Comparison of ENCODE assay signal across 24 cellular contexts in the genomic region with DNA sequence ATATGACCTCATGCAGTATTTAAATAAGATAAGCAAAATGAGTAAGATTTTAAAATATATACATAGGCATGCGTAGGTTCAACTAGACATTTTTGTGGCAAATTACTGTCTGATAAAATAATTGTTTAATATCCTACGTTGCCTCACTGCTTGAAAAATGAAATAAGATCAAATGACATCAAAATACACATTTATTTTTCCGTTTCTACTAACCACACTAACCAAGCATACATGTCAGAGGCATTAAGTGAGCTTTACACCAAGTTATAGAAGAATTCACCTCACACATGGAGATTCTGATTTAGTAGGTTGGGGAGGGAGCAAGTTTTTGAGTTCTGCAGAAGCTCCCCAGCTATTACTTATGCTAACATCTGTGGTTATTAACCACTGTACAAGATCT.
DNase-seq lines count a peak whose midpoint lies in the region; ATAC-seq, FAIRE-seq and TF ChIP-seq lines count a peak whose summit lies in the region.
"Had no signal": no experiment of that assay in that cellular context is flagged by ENCODE, and none has a peak within 500 bp of the region (broad histone marks: within the 10 kb centered on the region; RNA-seq: fewer than 3 reads in every experiment).

No MANE protein-coding gene starts in this region.

- no peaks in the 10 kb centered on the region for H3K9me3 ChIP-seq in GM12878 (replicated peaks; ENCODE audit: control insufficient read depth, insufficient read depth, low read length)
- H3K9me3 ChIP-seq: A549; BLaER1 treated with 17β-estradiol and CSF1 and Interleukin-3, amounts not matched to agents 10 nM and 100 nM; Caco-2 had no signal

- H3K36me3 ChIP-seq in GM12878 (ENCODE audit: control insufficient read depth in 2 of 2, insufficient read depth in 2 of 2, low read length in 1 of 2): peaks cover 2 to 8% of the 10 kb centered on the region in 2 experiments; a peak in 2 of 4 replicates

- H3K79me2 ChIP-seq in GM12878 (ENCODE audit: control insufficient read depth, insufficient read depth, low read length): no peaks in the 10 kb centered on the region

- in situ Hi-C loops in GM12878 (cut with MboI): no loop called here

- FAIRE-seq in D721Med (lab: Jason Lieb, UNC) (peak; percentile 64), GM12878 (lab: Jason Lieb, UNC) (peak; percentile 31)
- FAIRE-seq: A549, GM12891, GM19239 had no signal

- CTCF ChIA-PET in GM12878 (lab: Yijun Ruan, JAX): no interaction called here

- intact Hi-C loops in GM12878 (cut with micrococcal nuclease; ENCODE audit: unreplicated experiment): no loop called here

- no peak overlapping the region for H3K9ac ChIP-seq in GM12878 (ENCODE audit: control insufficient read depth, insufficient read depth, low read length)
- H3K9ac ChIP-seq: BLaER1 treated with 17β-estradiol and CSF1 and Interleukin-3, amounts not matched to agents 10 nM and 100 nM had no signal

- POLR2A ChIA-PET in GM12878 (lab: Charles Lee): no interaction called here

- no peaks in the 10 kb centered on the region for H3K4me1 ChIP-seq in GM12878 (ENCODE audit: control insufficient read depth, insufficient read depth, low read length)
- H3K4me1 ChIP-seq: A549; BLaER1 treated with 17β-estradiol and CSF1 and Interleukin-3, amounts not matched to agents 10 nM and 100 nM; Caco-2 had no signal

- H4K20me1 ChIP-seq in GM12878 (ENCODE audit: control insufficient read depth, insufficient read depth): no peaks in the 10 kb centered on the region

- TF ChIP-seq EP300 in GM12878 (IDR thresholded peaks at IDR 0.05; ENCODE audit: borderline replicate concordance in 1 of 2, control insufficient read depth in 1 of 2, low read depth in 2 of 2, low read length in 2 of 2): no peak

- no peak for ATAC-seq in GM12878
- ATAC-seq in HG02840 (IDR thresholded peaks at IDR 0.05; ENCODE audit: low FRiP score, unreplicated experiment): no peak
- ATAC-seq in GM21825 (IDR thresholded peaks at IDR 0.05; ENCODE audit: unreplicated experiment): no peak
- ATAC-seq in HG03378 (IDR thresholded peaks at IDR 0.05; ENCODE audit: unreplicated experiment): no peak
- ATAC-seq: A549; CD8-positive, alpha-beta T cell had no signal

- WGBS in GM12878 (ENCODE audit: insufficient coverage, insufficient replicate concordance, low lambda C conversion rate, missing lambda C conversion rate): 94% methylated on average over 3 of the region's 3 CpGs

- no peak for TF ChIP-seq RAD21 in GM12878 (IDR thresholded peaks at IDR 0.05; ENCODE audit: insufficient read depth, low read depth, low read length)

- no peaks in the 10 kb centered on the region for H3K27me3 ChIP-seq in GM12878 (replicated peaks in 1 of 2; ENCODE audit: control insufficient read depth in 2 of 2, insufficient read depth in 2 of 2, low read length in 1 of 2)
- H3K27me3 ChIP-seq: BLaER1 treated with 17β-estradiol and CSF1 and Interleukin-3, amounts not matched to agents 10 nM and 100 nM had no signal

- no peak for TF ChIP-seq POLR2A in GM12878 (IDR thresholded peaks at IDR 0.05; ENCODE audit: low read depth, low read length)

- no peak overlapping the region for H3K4me2 ChIP-seq in GM12878 (ENCODE audit: control insufficient read depth, insufficient read depth)
- H3K4me2 ChIP-seq: A549; BLaER1 treated with 17β-estradiol and CSF1 and Interleukin-3, amounts not matched to agents 10 nM and 100 nM had no signal

- DNase-seq in D721Med (ENCODE audit: insufficient read length, low spot score): no peak
- peak; percentile 73 for DNase-seq in amniotic epithelial cell (ENCODE audit: low read depth)
- no peak for DNase-seq in GM12878 (ENCODE audit: low read depth, low spot score)
- DNase-seq: AML-193; Caco-2; Calu3; CD4-positive, alpha-beta T cell; CD8-positive, alpha-beta T cell; DMS 273 treated with DMSO at 0.1 percent for 48 hours; DMS153; DMS53; DMS79; DND-41; EL; GDM1 had no signal

- TF ChIP-seq CTCF in D721Med (IDR thresholded peaks at IDR 0.05; ENCODE audit: insufficient read depth, missing control alignments) (no peak), GM12878 (IDR thresholded peaks at IDR 0.05 in 2 of 3, conservative IDR thresholded peaks at IDR 0.05 in 1 of 3; ENCODE audit: control insufficient read depth in 2 of 3, extremely low read depth in 1 of 3, insufficient read depth in 1 of 3, low read depth in 3 of 3, low read length in 3 of 3) (no peak)

- no peak overlapping the region for H3K27ac ChIP-seq in GM12878 (ENCODE audit: control insufficient read depth, insufficient read depth)
- H3K27ac ChIP-seq: 22Rv1; A549; BLaER1 treated with 17β-estradiol and CSF1 and Interleukin-3, amounts not matched to agents 10 nM and 100 nM; C4-2B had no signal

- SMC1A ChIA-PET in GM12878 (lab: Charles Lee; ENCODE audit: uncharacterized antibody, unreplicated experiment): interaction anchor here (1.5 kb wide), 1 partner anchor 17 kb away, joined by 4 read pairs; no protein-coding TSS in a partner anchor

- H2AFZ ChIP-seq in GM12878 (ENCODE audit: control insufficient read depth, low read depth, low read length): no peak overlapping the region

- RAD21 ChIA-PET in GM12878 (lab: Charles Lee; ENCODE audit: unreplicated experiment): no interaction called here

- H3K4me3 ChIP-seq in GM12878: no peak overlapping the region
- H3K4me3 ChIP-seq: A549; BLaER1 treated with 17β-estradiol and CSF1 and Interleukin-3, amounts not matched to agents 10 nM and 100 nM had no signal

- BruUV-seq in GM12878 (replicated peaks; lab: Mats Ljungman, UMichigan): no TSS peak

TF ChIP-seq in GM12878, 131 proteins besides CTCF, POLR2A, EP300 and RAD21:
- no peak for TF ChIP-seq PML (IDR thresholded peaks at IDR 0.05; ENCODE audit: low read length)
- no peak for TF ChIP-seq FOXM1 (IDR thresholded peaks at IDR 0.05; ENCODE audit: low read depth, low read length)
- TF ChIP-seq SRF (IDR thresholded peaks at IDR 0.05; ENCODE audit: low read depth in 2 of 2, low read length in 2 of 2): no peak
- no peak for TF ChIP-seq MTA2 (IDR thresholded peaks at IDR 0.05; ENCODE audit: low read depth)
- no peak for TF ChIP-seq HCFC1 (IDR thresholded peaks at IDR 0.05; ENCODE audit: low read length)
